ENCODE assay signal across 19 cellular contexts in the genomic region with DNA sequence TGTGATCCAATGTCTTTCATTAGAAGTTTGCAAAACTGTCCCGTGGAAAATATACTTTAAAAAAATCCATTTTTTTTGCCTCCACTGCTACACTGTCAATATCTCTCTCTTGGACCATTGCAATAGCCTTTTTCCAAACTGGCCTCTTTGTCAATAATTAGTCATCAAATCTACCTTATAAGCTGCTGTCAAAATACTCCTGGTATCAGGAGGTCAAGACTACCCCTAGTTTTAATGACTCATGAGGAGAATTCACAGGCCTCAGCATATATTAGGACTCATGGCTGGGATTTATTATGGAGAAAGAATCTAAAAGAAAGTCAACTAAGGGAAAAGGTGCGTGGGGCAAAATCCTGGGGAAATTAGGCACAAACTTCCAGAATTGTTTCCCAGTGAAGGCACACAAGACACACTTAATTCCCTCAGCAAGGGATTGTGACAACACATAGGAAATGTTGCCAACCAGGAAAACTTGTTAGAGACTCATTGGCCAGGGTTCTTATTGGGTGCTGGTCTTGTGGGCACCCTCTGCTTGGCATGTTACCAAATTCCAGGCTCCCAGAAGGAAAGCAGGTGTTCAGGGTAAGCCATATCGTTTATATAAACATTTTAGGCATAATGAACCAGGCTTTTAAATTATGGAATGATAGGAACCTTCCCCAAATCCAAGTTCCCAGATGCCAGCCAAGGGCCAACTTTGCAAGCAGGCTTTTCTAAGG.
"Had no signal": no experiment of that assay in that cellular context is flagged by ENCODE, and none has a peak within 500 bp of the region (broad histone marks: within the 10 kb centered on the region; RNA-seq: fewer than 3 reads in every experiment).

No MANE protein-coding gene starts in this region.

- H3K36me3 ChIP-seq: esophagus squamous epithelium, left lung, prostate gland, right lobe of liver, upper lobe of left lung had no signal

- DNase-seq: activated CD4-positive, alpha-beta T cell treated with anti-CD3 and anti-CD28 coated beads, Interleukin-2, amount 50 U/mL, for 4 hours; activated effector memory CD4-positive, alpha-beta T cell treated with anti-CD3 and anti-CD28 coated beads, Interleukin-2, amount 50 U/mL, for 16 hours; activated naive CD4-positive, alpha-beta T cell treated with anti-CD3 and anti-CD28 coated beads, Interleukin-2, amount 50 U/mL, for 16 hours; activated T-cell treated with anti-CD3 and anti-CD28 coated beads, Interleukin-2, amount 50 U/mL, for 72 hours; aorta; cerebellar nuclear complex; cortex of kidney; esophagus squamous epithelium; left lung; naive B cell; right lobe of liver; stimulated activated CD4-positive, alpha-beta T cell treated with anti-CD3 and anti-CD28 coated beads, Interleukin-4, amount 100 ng/mL, for 4 hours; testis; upper lobe of left lung had no signal

- H3K27ac ChIP-seq: esophagus squamous epithelium, hepatocyte, left lung, prostate gland, right lobe of liver, testis, upper lobe of left lung had no signal

- ATAC-seq: activated T-cell treated with anti-CD3 and anti-CD28 coated beads, Interleukin-2, amount 50 U/mL, for 72 hours; left lung; stimulated activated memory B cell treated with anti-CD40 and anti-IgM and Interleukin-4, amounts not matched to agents 10 μg/mL and 1 μg/mL and 100 μg/mL, for 72 hours had no signal

- H3K27me3 ChIP-seq: esophagus squamous epithelium, hepatocyte, left lung, right lobe of liver, testis, upper lobe of left lung had no signal

- H3K4me3 ChIP-seq: esophagus squamous epithelium, hepatocyte, left lung, prostate gland, right lobe of liver, testis, upper lobe of left lung had no signal

- H2AFZ ChIP-seq: hepatocyte had no signal

- H3K9me3 ChIP-seq: esophagus squamous epithelium, left lung, prostate gland, right lobe of liver, testis, upper lobe of left lung had no signal

- H3K4me2 ChIP-seq: hepatocyte had no signal

- H3K4me1 ChIP-seq: left lung, prostate gland, right lobe of liver, testis, upper lobe of left lung had no signal

- FAIRE-seq: keratinocyte, TTC549 had no signal
